Comparison of ENCODE assay signal across 1 cellular context in genomic region chr10:103966671-103967432, GRCh38.
TF ChIP-seq lines count a peak whose summit lies in the region.

Gene SLK (plus strand): TSS chr10:103967140. CDS start chr10:103967746, 606 bp downstream.

TF ChIP-seq in GM23338, 12 proteins besides CTCF, POLR2A, EP300 and RAD21 (continued from another document):
- TF ChIP-seq REST (IDR thresholded peaks at IDR 0.05; ENCODE audit: unreplicated experiment) (no peak), ZNF462 (CRISPR knock-in tag; IDR thresholded peaks at IDR 0.05) (no peak)
TF ChIP-seq in GM23338: peak in this region for 3.
